2 cellular contexts compared by ENCODE assay signal in genomic region chr2:237453671-237454070, GRCh38.
A peak's percentile ranks its signal among the peaks of the same experiment; 100 is the strongest.
TF ChIP-seq lines count a peak whose summit lies in the region.

No MANE protein-coding gene starts in this region.

TF ChIP-seq in HepG2, 621 proteins besides CTCF, POLR2A, EP300 and RAD21:
- TF ChIP-seq USF2 (IDR thresholded peaks at IDR 0.05; ENCODE audit: low read depth, low read length), result peak; percentile 20; the same call in 1 of the 2 replicates
- no peak for TF ChIP-seq USF2 (CRISPR knock-in tag; IDR thresholded peaks at IDR 0.05; ENCODE audit: borderline replicate concordance)
- no peak for TF ChIP-seq PCBP2 (optimal IDR thresholded peaks at IDR 0.05; ENCODE audit: low read depth, low read length, poor library complexity, severe bottlenecking)

TF ChIP-seq in K562, 482 proteins besides CTCF, POLR2A, EP300 and RAD21:
- TF ChIP-seq L3MBTL2 (IDR thresholded peaks at IDR 0.05) (peak; percentile 27; the same call in 1 of the 2 replicates), ZNF830 (CRISPR knock-in tag; IDR thresholded peaks at IDR 0.05) (no peak), USF2 (CRISPR knock-in tag; IDR thresholded peaks at IDR 0.05) (peak; percentile 36), MGA (IDR thresholded peaks at IDR 0.05) (0 out of 2 replicates have a peak, but pooled peaks have one; percentile 23), USF1 (CRISPR knock-in tag; IDR thresholded peaks at IDR 0.05) (peak; percentile 21; the same call in 1 of the 2 replicates), SMAD2 (IDR thresholded peaks at IDR 0.05; ENCODE audit: low read depth, low read length) (no peak)
TF ChIP-seq in K562: peak in this region for 4.
